1 cellular context compared by ENCODE assay signal in genomic region chr17:48290378-48290777, GRCh38.
TF ChIP-seq lines count a peak whose summit lies in the region.

No MANE protein-coding gene starts in this region.

TF ChIP-seq in HEK293, 187 proteins besides CTCF, POLR2A, EP300 and RAD21 (continued from another document):
- no peak for TF ChIP-seq PRDM2 (tag by site-specific recombination; IDR thresholded peaks at IDR 0.05; ENCODE audit: borderline replicate concordance)
- no peak for TF ChIP-seq ZNF785 (tag by site-specific recombination; IDR thresholded peaks at IDR 0.05)
- 0 out of 2 replicates have a peak, but pooled peaks have one; percentile 16 for TF ChIP-seq ZNF843 (tag by site-specific recombination; IDR thresholded peaks at IDR 0.05)
- 0 out of 2 replicates have a peak, but pooled peaks have one; percentile 34 for TF ChIP-seq ZBTB17 (tag by site-specific recombination; IDR thresholded peaks at IDR 0.05)
- no peak for TF ChIP-seq ZNF16 (tag by site-specific recombination; IDR thresholded peaks at IDR 0.05; ENCODE audit: low read depth)
- TF ChIP-seq ZNF146 (tag by site-specific recombination; IDR thresholded peaks at IDR 0.05): no peak
- TF ChIP-seq ZNF214 (tag by site-specific recombination; IDR thresholded peaks at IDR 0.05; ENCODE audit: borderline replicate concordance): no peak
- no peak for TF ChIP-seq ZNF398 (tag by site-specific recombination; IDR thresholded peaks at IDR 0.05)
- no peak for TF ChIP-seq GLI2 (tag by site-specific recombination; IDR thresholded peaks at IDR 0.05; ENCODE audit: borderline replicate concordance, low read depth)
